Comparison of ENCODE assay signal across 5 cellular contexts in the genomic region with DNA sequence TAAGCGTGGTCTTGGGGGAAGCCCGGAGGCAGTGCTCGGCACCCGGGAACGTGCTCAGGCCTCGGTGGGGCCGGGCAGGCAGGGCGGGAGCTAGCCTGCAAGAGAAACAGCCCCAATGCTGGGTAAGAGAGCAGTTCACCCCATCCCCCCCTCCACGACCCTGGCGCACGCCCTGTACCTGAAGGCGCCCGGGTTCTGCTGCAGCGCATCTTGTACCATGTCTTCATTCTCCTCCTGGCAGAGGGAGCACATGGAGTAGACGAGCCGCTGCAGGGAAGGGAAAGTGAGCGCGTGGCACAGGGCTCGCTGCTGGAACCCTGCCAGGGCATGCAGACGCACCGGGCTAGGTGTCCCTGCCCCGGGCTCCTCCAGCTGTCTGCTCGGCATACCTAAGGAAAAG. TPM values are rescaled to one million over a fixed set of nuclear protein-coding genes. Genes with fewer than 3 reads are reported as not detected.
"Had no signal": no experiment of that assay in that cellular context is flagged by ENCODE, and none has a peak within 500 bp of the region (broad histone marks: within the 10 kb centered on the region; RNA-seq: fewer than 3 reads in every experiment).

No MANE protein-coding gene starts in this region.

RNA-seq across cellular contexts. Expression of a gene that starts 20.6 kb away (rescaled TPM):
- total RNA-seq: dermis microvascular lymphatic vessel endothelial cell, esophagus mucosa, frontal cortex, myocyte had no signal
- polyA plus RNA-seq: immature natural killer cell had no signal
